ENCODE assay signal across 18 cellular contexts in genomic region chr6:111118816-111119215, GRCh38. TPM values are rescaled to one million over a fixed set of nuclear protein-coding genes. Genes with fewer than 3 reads are reported as not detected.
DNase-seq lines count a peak whose midpoint lies in the region; ATAC-seq and TF ChIP-seq lines count a peak whose summit lies in the region.
"Had no signal": no experiment of that assay in that cellular context is flagged by ENCODE, and none has a peak within 500 bp of the region (broad histone marks: within the 10 kb centered on the region; RNA-seq: fewer than 3 reads in every experiment).

No MANE protein-coding gene starts in this region.

- no peak overlapping the region for H3K4me3 ChIP-seq in dorsolateral prefrontal cortex

- H3T11ph ChIP-seq in H9 (ENCODE audit: low read length): no peak overlapping the region

- no peak overlapping the region for H2BK12ac ChIP-seq in H9 (ENCODE audit: insufficient read length, low read depth, low read length)

- peaks cover 0 to 11% (median 5%) of the 10 kb centered on the region in 7 donors for H3K9me3 Mint-ChIP-seq in CD14-positive monocyte
- H3K9me3 Mint-ChIP-seq in mesothelial cell of epicardium: peaks cover 5% of the 10 kb centered on the region
- H3K9me3 Mint-ChIP-seq in H9: no peaks in the 10 kb centered on the region

- H3K4me1 ChIP-seq in H9 (ENCODE audit: insufficient read depth, low read length): peaks cover under 1% of the 10 kb centered on the region; the same call in 1 of the 2 replicates
- H3K4me1 ChIP-seq: Caco-2 had no signal

- intact Hi-C loops in CD14-positive monocyte (cut with micrococcal nuclease): loop anchor here in 1 of 2 donors (5.0 kb wide), 1 partner anchor 118 kb away; no protein-coding TSS in a partner anchor
- intact Hi-C loops in left cardiac atrium (cut with DNase I): no loop called here
- intact Hi-C loops in dorsolateral prefrontal cortex (cut with DNase I): no loop called here

- H3K4me1 Mint-ChIP-seq in CD14-positive monocyte (peaks cover 13% of the 10 kb centered on the region), mesothelial cell of epicardium (peaks cover 15% of the 10 kb centered on the region), H9 (peaks cover 4% of the 10 kb centered on the region in 2 experiments)

- no peak overlapping the region for H3K14ac ChIP-seq in H9 (ENCODE audit: insufficient read depth, low read length)

- H3K9me3 ChIP-seq in H9 (ENCODE audit: control insufficient read depth, low read depth, low read length): no peaks in the 10 kb centered on the region
- H3K9me3 ChIP-seq: Caco-2 had no signal

- no peaks in the 10 kb centered on the region for H3K79me1 ChIP-seq in H9 (ENCODE audit: insufficient read depth, low read depth, low read length, poor library complexity, severe bottlenecking)

- no peak overlapping the region for H3K18ac ChIP-seq in H9 (ENCODE audit: insufficient read length, low read depth, low read length)

- no peak overlapping the region for H3K56ac ChIP-seq in H9 (ENCODE audit: insufficient read length, low read depth, low read length)

- no CpG with 5 or more reads among the region's 2 CpGs for WGBS in H9 (ENCODE audit: extremely low coverage, insufficient read length, low lambda C conversion rate)

- no peak overlapping the region for H2BK15ac ChIP-seq in H9 (ENCODE audit: low read depth, low read length)

- H4K91ac ChIP-seq in H9 (ENCODE audit: insufficient read length, low read depth, low read length): no peak overlapping the region

- no peaks in the 10 kb centered on the region for H3K23me2 ChIP-seq in H9 (ENCODE audit: insufficient read length, low read depth, low read length, poor library complexity, severe bottlenecking)

- no peak overlapping the region for H4K5ac ChIP-seq in H9 (ENCODE audit: insufficient read length, low read depth, low read length)

- no peaks in the 10 kb centered on the region; the same call in 1 of the 2 replicates for H3K79me2 ChIP-seq in H9 (ENCODE audit: insufficient read depth, low read length)

- H4K20me1 ChIP-seq in H9 (ENCODE audit: control insufficient read depth, insufficient read depth, insufficient read length): no peaks in the 10 kb centered on the region

- H2BK5ac ChIP-seq in H9 (ENCODE audit: insufficient read length, low read length): no peak overlapping the region

- no peak overlapping the region for H2AK5ac ChIP-seq in H9 (ENCODE audit: insufficient read length, low read length)

- H3K27me3 Mint-ChIP-seq in CD14-positive monocyte (ENCODE audit: low read depth in 3 of 3) (peaks cover 0 to 3% (median 1%) of the 10 kb centered on the region in 3 donors), mesothelial cell of epicardium (ENCODE audit: low read depth) (no peaks in the 10 kb centered on the region), H9 (ENCODE audit: low read depth) (no peaks in the 10 kb centered on the region)
- H3K27me3 Mint-ChIP-seq: CD4-positive, CD25-positive, alpha-beta regulatory T cell had no signal

- DNase-seq in CD14-positive monocyte (ENCODE audit: low spot score): no peak
- DNase-seq in EL: peak; percentile 3
- no peak for DNase-seq in left cardiac atrium
- DNase-seq in mesothelial cell of epicardium (ENCODE audit: low spot score in 2 of 2, unreplicated experiment in 2 of 2): no peak
- no peak for DNase-seq in H9
- no peak for DNase-seq in ureter (ENCODE audit: low spot score)
- DNase-seq in dorsolateral prefrontal cortex: no peak
- DNase-seq in GM13977 (ENCODE audit: low spot score): no peak
- DNase-seq: C1 segment of cervical spinal cord; Caco-2; CD4-positive, CD25-positive, alpha-beta regulatory T cell; CD8-positive, alpha-beta T cell; DMS153; DND-41; GF-D8; GOT3; HCEC 1CT had no signal

- H3K4me3 Mint-ChIP-seq in CD14-positive monocyte (no peak overlapping the region), mesothelial cell of epicardium (no peak overlapping the region), H9 (no peak overlapping the region)
- H3K4me3 Mint-ChIP-seq: CD4-positive, CD25-positive, alpha-beta regulatory T cell; CD8-positive, alpha-beta T cell had no signal

- H3K4me2 ChIP-seq in H9 (ENCODE audit: insufficient read depth, insufficient read length, low read length): no peak overlapping the region

- peak; percentile 61 to 74 for ATAC-seq in left cardiac atrium
- ATAC-seq: CD8-positive, alpha-beta T cell had no signal

- no peak overlapping the region for H4K8ac ChIP-seq in H9 (replicated peaks; ENCODE audit: insufficient read length, low read depth, low read length)

- no peak overlapping the region for H2BK20ac ChIP-seq in H9 (ENCODE audit: low read depth, low read length, poor library complexity, severe bottlenecking)

- H3K9ac ChIP-seq in H9 (ENCODE audit: extremely low read depth, insufficient read length, low read length): no peak overlapping the region

- H2AFZ ChIP-seq in H9 (ENCODE audit: low read length): no peak overlapping the region

- H3K27ac ChIP-seq in H9 (ENCODE audit: insufficient read length, low read depth, low read length) (no peak overlapping the region), dorsolateral prefrontal cortex (no peak overlapping the region)

- H3K27ac Mint-ChIP-seq in CD14-positive monocyte: peak overlapping the region in 6 of 7 donors; percentile 4 to 73 (median 28)
- H3K27ac Mint-ChIP-seq in mesothelial cell of epicardium: peak overlapping the region; percentile 22
- H3K27ac Mint-ChIP-seq in H9: no peak overlapping the region
- H3K27ac Mint-ChIP-seq: CD8-positive, alpha-beta T cell had no signal

- TF ChIP-seq CTCF in CD14-positive monocyte (IDR thresholded peaks at IDR 0.05) (no peak), mesothelial cell of epicardium (IDR thresholded peaks at IDR 0.05; ENCODE audit: unreplicated experiment) (no peak), H9 (conservative IDR thresholded peaks at IDR 0.05) (no peak), dorsolateral prefrontal cortex (IDR thresholded peaks at IDR 0.05 in 54 of 56, conservative IDR thresholded peaks at IDR 0.05 in 2 of 56; ENCODE audit: low read depth in 1 of 56, partially characterized antibody in 56 of 56) (no peak), GM13977 (IDR thresholded peaks at IDR 0.05; ENCODE audit: extremely low read depth, insufficient read depth, missing control alignments) (no peak)

- H2BK120ac ChIP-seq in H9 (ENCODE audit: low read depth, low read length, poor library complexity, severe bottlenecking): no peak overlapping the region

- in situ Hi-C loops in GM13977 (cut with MboI; ENCODE audit: low pct_unique_long_range_greater_than_20kb, low sequenced_read_pairs, unreplicated experiment): no loop called here

- H3K4ac ChIP-seq in H9 (ENCODE audit: low read depth, low read length): no peak overlapping the region

- no peak overlapping the region for H3K23ac ChIP-seq in H9 (ENCODE audit: insufficient read length, low read depth, low read length)

- H3K27me3 ChIP-seq in H9 (ENCODE audit: insufficient read depth, low read length) (no peaks in the 10 kb centered on the region), dorsolateral prefrontal cortex (no peaks in the 10 kb centered on the region)

- H3K36me3 Mint-ChIP-seq in CD14-positive monocyte (no peaks in the 10 kb centered on the region), mesothelial cell of epicardium (peaks cover 8% of the 10 kb centered on the region), H9 (ENCODE audit: insufficient read depth in 1 of 3, low read depth in 3 of 3) (no peaks in the 10 kb centered on the region; a peak in 1 of 7 replicates)

RNA-seq across cellular contexts. Expression of gene SLC16A10, which starts 31.5 kb away (rescaled TPM):
- under 1 TPM; 0.05 to 0.15 TPM for polyA plus RNA-seq in CD14-positive monocyte
- 1 to 10 TPM; 4.8 to 9.5 TPM for total RNA-seq in left cardiac atrium
- total RNA-seq in mesothelial cell of epicardium: 15.0 to 18.0 TPM (median 15.1 TPM) in 3 replicates
- total RNA-seq in H9 (2021): 9.3 and 11.4 TPM in 2 replicates
- 1.8 TPM for total RNA-seq in ureter
- total RNA-seq in dorsolateral prefrontal cortex: 10 to 100 TPM in 108 of 120 experiments, 1 to 10 TPM in 12; 5.6 to 28.1 (median 13.5) TPM
- polyA plus RNA-seq: BJ had no signal

Comparison
In these comparisons a context has a peak if more than half of its experiments do, and no peak if none do; other contexts are left out.
1. H3K27ac Mint-ChIP-seq: peak in CD14-positive monocyte (6 of 7) and mesothelial cell of epicardium (single experiment); none in H9 (0 of 3).